Comparison of ENCODE assay signal across 20 cellular contexts in genomic region chr5:35009657-35010056, GRCh38. TPM values are rescaled to one million over a fixed set of nuclear protein-coding genes. Genes with fewer than 3 reads are reported as not detected.
DNase-seq lines count a peak whose midpoint lies in the region; FAIRE-seq and TF ChIP-seq lines count a peak whose summit lies in the region.
"Had no signal": no experiment of that assay in that cellular context is flagged by ENCODE, and none has a peak within 500 bp of the region (broad histone marks: within the 10 kb centered on the region; RNA-seq: fewer than 3 reads in every experiment).

No MANE protein-coding gene starts in this region.

- H3K27ac Mint-ChIP-seq in activated naive CD4-positive, alpha-beta T cell treated with anti-CD3 and anti-CD28 coated beads, Interleukin-2, amount 10 ng/mL, durations not matched to agents 7 days and 5 days = no peak overlapping the region
- H3K27ac Mint-ChIP-seq: CD8-positive, alpha-beta T cell had no signal

- no peak for TF ChIP-seq POLR2A in GM12891 (IDR thresholded peaks at IDR 0.05; ENCODE audit: low read depth, low read length)

- no peak overlapping the region for H3K4me3 Mint-ChIP-seq in activated naive CD4-positive, alpha-beta T cell treated with anti-CD3 and anti-CD28 coated beads, Interleukin-2, amount 10 ng/mL, durations not matched to agents 7 days and 5 days
- H3K4me3 Mint-ChIP-seq: CD8-positive, alpha-beta T cell had no signal

- no peak overlapping the region for H3K4me3 ChIP-seq in fibroblast of villous mesenchyme (ENCODE audit: low read depth, low read length)
- H3K4me3 ChIP-seq: BLaER1 treated with 17β-estradiol and CSF1 and Interleukin-3, amounts not matched to agents 10 nM and 100 nM; K562 had no signal

- H3K9me3 Mint-ChIP-seq in activated naive CD4-positive, alpha-beta T cell treated with anti-CD3 and anti-CD28 coated beads, Interleukin-2, amount 10 ng/mL, durations not matched to agents 7 days and 5 days = no peaks in the 10 kb centered on the region

- H3K27me3 Mint-ChIP-seq in activated naive CD4-positive, alpha-beta T cell treated with anti-CD3 and anti-CD28 coated beads, Interleukin-2, amount 10 ng/mL, durations not matched to agents 7 days and 5 days = peaks cover 14% of the 10 kb centered on the region

- CTCF ChIA-PET in activated naive CD4-positive, alpha-beta T cell treated with anti-CD3 and anti-CD28 coated beads, Interleukin-2, amount 10 ng/mL, durations not matched to agents 7 days and 5 days (lab: Charles Lee) = no interaction called here

- DNase-seq in AG08395 (ENCODE audit: low spot score) (peak; percentile 30), GM03348 (ENCODE audit: low spot score) (peak; percentile 22), astrocyte of the hippocampus (ENCODE audit: low read depth, low spot score) (peak; percentile 28), fibroblast of villous mesenchyme (ENCODE audit: low read depth) (peak; percentile 71), GM12891 (ENCODE audit: insufficient read length, low spot score) (no peak), glomerular visceral epithelial cell (ENCODE audit: extremely low spot score) (no peak)
- no peak for DNase-seq in activated naive CD4-positive, alpha-beta T cell treated with anti-CD3 and anti-CD28 coated beads, Interleukin-2, amount 10 ng/mL, durations not matched to agents 7 days and 5 days
- no peak for DNase-seq in stimulated activated CD4-positive, alpha-beta T cell treated with anti-CD3 and anti-CD28 coated beads, Interleukin-1b, Interleukin-23, amount 100 ng/mL, for 48 hours
- DNase-seq: CD8-positive, alpha-beta T cell; DMS53; NCI-H187; NCI-H2107; NCI-H524; NCI-H82; OCI-M1 had no signal

- no peak for TF ChIP-seq CTCF in fibroblast of villous mesenchyme (IDR thresholded peaks at IDR 0.05; ENCODE audit: insufficient read depth, low read depth, low read length)

- no peak for FAIRE-seq in GM12891 (lab: Jason Lieb, UNC)
- FAIRE-seq: A204.1, K562 had no signal

- no peaks in the 10 kb centered on the region for H3K36me3 Mint-ChIP-seq in activated naive CD4-positive, alpha-beta T cell treated with anti-CD3 and anti-CD28 coated beads, Interleukin-2, amount 10 ng/mL, durations not matched to agents 7 days and 5 days
- H3K36me3 Mint-ChIP-seq: CD8-positive, alpha-beta T cell had no signal

- H3K4me1 Mint-ChIP-seq in activated naive CD4-positive, alpha-beta T cell treated with anti-CD3 and anti-CD28 coated beads, Interleukin-2, amount 10 ng/mL, durations not matched to agents 7 days and 5 days = no peaks in the 10 kb centered on the region

TF ChIP-seq in GM12891, 5 proteins besides CTCF, POLR2A, EP300 and RAD21:
- no peak for TF ChIP-seq SPI1 (IDR thresholded peaks at IDR 0.05; ENCODE audit: low read depth, low read length)

RNA-seq across cellular contexts. Expression of gene AGXT2, which starts 38.1 kb away (rescaled TPM):
- under 0.01 TPM in 1 of 2 replicates, not detected in the other for total RNA-seq in fibroblast of villous mesenchyme
- not detected for polyA plus RNA-seq in GM12891 (2012; ENCODE audit: low read depth, missing spikeins)
- total RNA-seq: CD8-positive, alpha-beta T cell; H4; K562; RPMI7951 had no signal
- polyA plus RNA-seq: K562 had no signal

Comparison
In these comparisons a context has a peak if more than half of its experiments do, and no peak if none do; other contexts are left out.
1. DNase-seq: peak in AG08395 (single experiment), GM03348 (single experiment), astrocyte of the hippocampus (single experiment) and fibroblast of villous mesenchyme (single experiment); none in activated naive CD4-positive, alpha-beta T cell treated with anti-CD3 and anti-CD28 coated beads, Interleukin-2, amount 10 ng/mL, durations not matched to agents 7 days and 5 days (single experiment), GM12891 (single experiment), glomerular visceral epithelial cell (single experiment) and stimulated activated CD4-positive, alpha-beta T cell treated with anti-CD3 and anti-CD28 coated beads, Interleukin-1b, Interleukin-23, amount 100 ng/mL, for 48 hours (single experiment).